Comparison of ENCODE assay signal across 21 cellular contexts in genomic region chr1:234149217-234149616, GRCh38.
DNase-seq lines count a peak whose midpoint lies in the region; ATAC-seq lines count a peak whose summit lies in the region.
"Had no signal": no experiment of that assay in that cellular context is flagged by ENCODE, and none has a peak within 500 bp of the region (broad histone marks: within the 10 kb centered on the region; RNA-seq: fewer than 3 reads in every experiment).

No MANE protein-coding gene starts in this region.

- no peak for ATAC-seq in GM19328 (IDR thresholded peaks at IDR 0.05; ENCODE audit: unreplicated experiment)
- ATAC-seq: natural killer cell, right lobe of liver had no signal

- peak; percentile 65 for DNase-seq in Daoy (ENCODE audit: low read depth)
- DNase-seq in HT1080 (ENCODE audit: low read depth) = peak; percentile 49
- DNase-seq in astrocyte of the hippocampus (ENCODE audit: low read depth, low spot score) = peak; percentile 32
- peak; percentile 12 for DNase-seq in middle frontal gyrus (ENCODE audit: extremely low spot score, low spot score)
- DNase-seq in CD1c-positive myeloid dendritic cell (ENCODE audit: extremely low spot score) = no peak
- no peak for DNase-seq in anterior cingulate cortex (lab: John Stamatoyannopoulos, UW)
- no peak for DNase-seq in NK-92 (lab: John Stamatoyannopoulos, UW; ENCODE audit: unreplicated experiment)
- DNase-seq: activated CD4-positive, alpha-beta T cell treated with anti-CD3 and anti-CD28 coated beads, Interleukin-2, amount 50 U/mL, for 1 hour; activated CD8-positive, alpha-beta memory T cell treated with anti-CD3 and anti-CD28 coated beads, Interleukin-2, amount 50 U/mL, for 4 hours; activated effector memory CD4-positive, alpha-beta T cell treated with anti-CD3 and anti-CD28 coated beads, Interleukin-2, amount 50 U/mL, for 16 hours; AML-193; amniotic stem cell; DMS79; erythroblast; mesenchymal stem cell; natural killer cell; NCI-H1436; right lobe of liver; SHP77 treated with DMSO at 0.1 percent for 48 hours; T-helper 1 cell had no signal

Comparison
In these comparisons a context has a peak if more than half of its experiments do, and no peak if none do; other contexts are left out.
1. DNase-seq: peak in Daoy (single experiment), HT1080 (single experiment), astrocyte of the hippocampus (single experiment) and middle frontal gyrus (single experiment); none in CD1c-positive myeloid dendritic cell (single experiment), anterior cingulate cortex (0 of 58) and NK-92 (single experiment).